ENCODE assay signal across 1 cellular context in genomic region chr17:76538281-76538931, GRCh38.
TF ChIP-seq lines count a peak whose summit lies in the region.

No MANE protein-coding gene starts in this region.

TF ChIP-seq in H1, 55 proteins besides CTCF, POLR2A, EP300 and RAD21:
- TF ChIP-seq EZH2 (IDR thresholded peaks at IDR 0.05; ENCODE audit: low read depth, low read length, severe bottlenecking) = peak; percentile 55
- TF ChIP-seq CEBPB (IDR thresholded peaks at IDR 0.05; ENCODE audit: low read depth, low read length) = no peak
- no peak for TF ChIP-seq KDM5A (IDR thresholded peaks at IDR 0.05; ENCODE audit: low read length)
- TF ChIP-seq HDAC2 (IDR thresholded peaks at IDR 0.05; ENCODE audit: borderline replicate concordance in 1 of 2, low read depth in 2 of 2, low read length in 2 of 2) = 0 out of 4 replicates have a peak, but pooled peaks of 1 of the 2 experiments have one; percentile 15
- no peak for TF ChIP-seq TAF7 (optimal IDR thresholded peaks at IDR 0.05; ENCODE audit: borderline replicate concordance, low read depth, low read length)
- peak; percentile 38 for TF ChIP-seq KDM4A (IDR thresholded peaks at IDR 0.05; ENCODE audit: low read depth, low read length, severe bottlenecking)
- TF ChIP-seq GTF2F1 (IDR thresholded peaks at IDR 0.05; ENCODE audit: borderline replicate concordance, low read depth, low read length) = no peak
- TF ChIP-seq JUN (IDR thresholded peaks at IDR 0.05; ENCODE audit: low read depth, low read length) = no peak
- TF ChIP-seq TEAD4 (IDR thresholded peaks at IDR 0.05; ENCODE audit: low read depth, low read length) = no peak
- TF ChIP-seq POU5F1 (IDR thresholded peaks at IDR 0.05; ENCODE audit: low read depth, low read length) = no peak
- TF ChIP-seq CBX5 (IDR thresholded peaks at IDR 0.05; ENCODE audit: low read depth, low read length) = no peak
- TF ChIP-seq ASH2L (IDR thresholded peaks at IDR 0.05; ENCODE audit: low read length) = no peak
- peak; percentile 53 for TF ChIP-seq SUZ12 (IDR thresholded peaks at IDR 0.05; ENCODE audit: low read length)
- no peak for TF ChIP-seq CTBP2 (IDR thresholded peaks at IDR 0.05; ENCODE audit: borderline replicate concordance, insufficient read depth, insufficient read length, low read length)
TF ChIP-seq in H1: peak in this region for 4.
